In genomic region chr19:1864480-1865171, GRCh38 we compare ENCODE assay signal across 1 cellular context.
A peak's percentile ranks its signal among the peaks of the same experiment; 100 is the strongest.
TF ChIP-seq lines count a peak whose summit lies in the region.

No MANE protein-coding gene starts in this region.

TF ChIP-seq in K562, 482 proteins besides CTCF, POLR2A, EP300 and RAD21 (continued from another document and continues in another):
- TF ChIP-seq ZNF740 (CRISPR knock-in tag; IDR thresholded peaks at IDR 0.05) (no peak), ZNF740 (tag; IDR thresholded peaks at IDR 0.05) (no peak; a peak in 1 of 4 replicates), LARP7 (IDR thresholded peaks at IDR 0.05) (no peak), ETV1 (tag; conservative IDR thresholded peaks at IDR 0.05; ENCODE audit: low read depth) (no peak), ZBTB5 (IDR thresholded peaks at IDR 0.05) (no peak), TSC22D4 (tag; IDR thresholded peaks at IDR 0.05) (no peak), POLR2H (tag; IDR thresholded peaks at IDR 0.05; ENCODE audit: low read depth) (no peak), ZNF561 (CRISPR knock-in tag; conservative IDR thresholded peaks at IDR 0.05) (no peak), FOXA3 (CRISPR knock-in tag; conservative IDR thresholded peaks at IDR 0.05 in 1 of 2, IDR thresholded peaks at IDR 0.05 in 1 of 2) (no peak), NR0B1 (IDR thresholded peaks at IDR 0.05; ENCODE audit: partially characterized antibody) (no peak), ARID3A (IDR thresholded peaks at IDR 0.05; ENCODE audit: borderline replicate concordance, low read depth, low read length) (no peak), SAP30 (IDR thresholded peaks at IDR 0.05; ENCODE audit: borderline replicate concordance, insufficient read depth, low read depth, low read length, poor library complexity, severe bottlenecking) (no peak), CBX2 (IDR thresholded peaks at IDR 0.05; ENCODE audit: insufficient read depth, low read length, poor library complexity, severe bottlenecking) (no peak), AFF4 (CRISPR knock-in tag; IDR thresholded peaks at IDR 0.05) (no peak), PHTF2 (CRISPR knock-in tag; IDR thresholded peaks at IDR 0.05) (no peak), MAFF (IDR thresholded peaks at IDR 0.05; ENCODE audit: low read length) (no peak), SNAPC5 (CRISPR knock-in tag; IDR thresholded peaks at IDR 0.05) (no peak), AFF1 (IDR thresholded peaks at IDR 0.05; ENCODE audit: low read depth in 1 of 2, partially characterized antibody in 2 of 2) (no peak), BCOR (IDR thresholded peaks at IDR 0.05) (no peak), MED1 (CRISPR knock-in tag; IDR thresholded peaks at IDR 0.05; ENCODE audit: borderline replicate concordance) (no peak), ZNF140 (CRISPR knock-in tag; IDR thresholded peaks at IDR 0.05) (no peak), PCBP2 (IDR thresholded peaks at IDR 0.05; ENCODE audit: low read depth, low read length, poor library complexity, severe bottlenecking) (no peak), ZBTB40 (IDR thresholded peaks at IDR 0.05) (no peak), ZBTB40 (CRISPR knock-in tag; IDR thresholded peaks at IDR 0.05) (no peak), TCF7 (IDR thresholded peaks at IDR 0.05; ENCODE audit: borderline replicate concordance) (no peak), TRIM28 (IDR thresholded peaks at IDR 0.05) (no peak), PCBP1 (IDR thresholded peaks at IDR 0.05; ENCODE audit: low read depth, low read length, poor library complexity, severe bottlenecking) (peak; percentile 41), ZNF778 (CRISPR knock-in tag; IDR thresholded peaks at IDR 0.05) (no peak), VEZF1 (CRISPR knock-in tag; IDR thresholded peaks at IDR 0.05) (peak; percentile 80), ZNF583 (CRISPR knock-in tag; IDR thresholded peaks at IDR 0.05) (no peak), MTA2 (IDR thresholded peaks at IDR 0.05; ENCODE audit: low read depth) (peak; percentile 2; the same call in 1 of the 2 replicates), ATF1 (CRISPR knock-in tag; IDR thresholded peaks at IDR 0.05) (no peak), ATF1 (tag; IDR thresholded peaks at IDR 0.05) (peak; percentile 26; the same call in 1 of the 2 replicates)
